18 cellular contexts compared by ENCODE assay signal in genomic region chr9:14662060-14662453, GRCh38.
"Had no signal": no experiment of that assay in that cellular context is flagged by ENCODE, and none has a peak within 500 bp of the region (broad histone marks: within the 10 kb centered on the region; RNA-seq: fewer than 3 reads in every experiment).

No MANE protein-coding gene starts in this region.

- H3K4me1 ChIP-seq: colonic mucosa, esophagus muscularis mucosa, esophagus squamous epithelium, foreskin keratinocyte, gastrocnemius medialis, gastroesophageal sphincter, heart left ventricle, heart right ventricle had no signal

- H3K4me3 ChIP-seq: colonic mucosa, coronary artery, dorsolateral prefrontal cortex, esophagus muscularis mucosa, esophagus squamous epithelium, gastrocnemius medialis, gastroesophageal sphincter, heart left ventricle, heart right ventricle had no signal

- H3K9me3 ChIP-seq: colonic mucosa, esophagus muscularis mucosa, esophagus squamous epithelium, gastrocnemius medialis, gastroesophageal sphincter, heart left ventricle, heart right ventricle had no signal

- ATAC-seq: effector memory CD8-positive, alpha-beta T cell; esophagus mucosa; gastrocnemius medialis; gastroesophageal sphincter; heart left ventricle; heart right ventricle had no signal

- H3K27me3 ChIP-seq: colonic mucosa, dorsolateral prefrontal cortex, esophagus muscularis mucosa, esophagus squamous epithelium, foreskin keratinocyte, gastrocnemius medialis, gastroesophageal sphincter, heart left ventricle, heart right ventricle had no signal

- H3K27ac ChIP-seq: colonic mucosa, coronary artery, dorsolateral prefrontal cortex, epithelial cell of prostate, esophagus muscularis mucosa, esophagus squamous epithelium, foreskin keratinocyte, gastrocnemius medialis, gastroesophageal sphincter, heart left ventricle, heart right ventricle had no signal

- DNase-seq: colonic mucosa; cortex of kidney; dorsolateral prefrontal cortex; effector CD4-positive, alpha-beta T cell; effector memory CD4-positive, alpha-beta T cell; effector memory CD8-positive, alpha-beta T cell; endodermal cell; esophagus squamous epithelium; gastrocnemius medialis; glutamatergic neuron; heart left ventricle; heart right ventricle had no signal

- H3K36me3 ChIP-seq: colonic mucosa had no signal
